Comparison of ENCODE assay signal across 21 cellular contexts in the genomic region with DNA sequence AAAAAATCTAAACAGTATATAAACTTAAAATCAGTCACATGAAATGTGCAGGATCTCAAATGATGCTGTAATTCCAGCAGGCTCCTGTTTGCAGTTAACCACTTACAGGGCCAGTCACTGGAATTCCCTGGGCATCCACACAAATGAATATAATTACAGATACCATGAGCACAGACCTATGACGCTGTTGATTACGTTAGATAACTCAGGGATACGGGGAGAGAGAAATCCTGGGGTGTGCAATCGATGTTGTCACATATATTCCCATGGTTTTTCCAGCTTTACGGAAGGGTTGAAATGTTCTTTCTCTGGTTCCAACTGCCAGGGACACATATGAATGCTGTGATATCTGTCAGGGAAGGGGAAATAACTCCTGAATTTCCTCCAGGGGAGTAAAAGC.
"Had no signal": no experiment of that assay in that cellular context is flagged by ENCODE, and none has a peak within 500 bp of the region (broad histone marks: within the 10 kb centered on the region; RNA-seq: fewer than 3 reads in every experiment).

No MANE protein-coding gene starts in this region.

- H3K27ac ChIP-seq: coronary artery, dorsolateral prefrontal cortex, esophagus squamous epithelium, gastrocnemius medialis, heart right ventricle, left lung, lower lobe of right lung had no signal

- H3K9me3 ChIP-seq: esophagus squamous epithelium, gastrocnemius medialis, heart right ventricle, left lung, lower lobe of right lung, mucosa of descending colon had no signal

- H3K27me3 ChIP-seq: dorsolateral prefrontal cortex, esophagus squamous epithelium, gastrocnemius medialis, heart right ventricle, left lung had no signal

- H3K4me3 ChIP-seq: coronary artery, dorsolateral prefrontal cortex, esophagus squamous epithelium, gastrocnemius medialis, heart right ventricle, left lung, lower lobe of right lung, mucosa of descending colon had no signal

- H3K4me1 ChIP-seq: esophagus squamous epithelium, heart right ventricle, left lung, lower lobe of right lung had no signal

- DNase-seq: dermis blood vessel endothelial cell; dorsolateral prefrontal cortex; effector CD4-positive, alpha-beta T cell; effector memory CD4-positive, alpha-beta T cell; esophagus squamous epithelium; foreskin fibroblast; foreskin melanocyte; gastrocnemius medialis; glutamatergic neuron; head of caudate nucleus; heart right ventricle; hippocampal formation; left cardiac atrium; left lung; left ventricle myocardium superior; lower lobe of right lung; mesenchymal stem cell; mucosa of descending colon; naive B cell; naive thymus-derived CD8-positive, alpha-beta T cell had no signal

- H3K36me3 ChIP-seq: esophagus squamous epithelium, gastrocnemius medialis, heart right ventricle, left lung, lower lobe of right lung had no signal
